Comparison of ENCODE assay signal across 1 cellular context in genomic region chr1:228100822-228101613, GRCh38.
TF ChIP-seq lines count a peak whose summit lies in the region.

No MANE protein-coding gene starts in this region.

TF ChIP-seq in SK-N-SH treated with all-trans-retinoic acid at 6 μM for 48 hours, 23 proteins besides CTCF, POLR2A, EP300 and RAD21 (continued from another document):
- TF ChIP-seq TSHZ2 (CRISPR knock-in tag; IDR thresholded peaks at IDR 0.05): no peak
- no peak for TF ChIP-seq TCF4 (CRISPR knock-in tag; IDR thresholded peaks at IDR 0.05; ENCODE audit: borderline replicate concordance)
- no peak for TF ChIP-seq BACH2 (CRISPR knock-in tag; IDR thresholded peaks at IDR 0.05; ENCODE audit: borderline replicate concordance)
- no peak for TF ChIP-seq ZNF8 (CRISPR knock-in tag; IDR thresholded peaks at IDR 0.05)
- TF ChIP-seq ISL1 (CRISPR knock-in tag; IDR thresholded peaks at IDR 0.05): no peak
